ENCODE assay signal across 8 cellular contexts in the genomic region with DNA sequence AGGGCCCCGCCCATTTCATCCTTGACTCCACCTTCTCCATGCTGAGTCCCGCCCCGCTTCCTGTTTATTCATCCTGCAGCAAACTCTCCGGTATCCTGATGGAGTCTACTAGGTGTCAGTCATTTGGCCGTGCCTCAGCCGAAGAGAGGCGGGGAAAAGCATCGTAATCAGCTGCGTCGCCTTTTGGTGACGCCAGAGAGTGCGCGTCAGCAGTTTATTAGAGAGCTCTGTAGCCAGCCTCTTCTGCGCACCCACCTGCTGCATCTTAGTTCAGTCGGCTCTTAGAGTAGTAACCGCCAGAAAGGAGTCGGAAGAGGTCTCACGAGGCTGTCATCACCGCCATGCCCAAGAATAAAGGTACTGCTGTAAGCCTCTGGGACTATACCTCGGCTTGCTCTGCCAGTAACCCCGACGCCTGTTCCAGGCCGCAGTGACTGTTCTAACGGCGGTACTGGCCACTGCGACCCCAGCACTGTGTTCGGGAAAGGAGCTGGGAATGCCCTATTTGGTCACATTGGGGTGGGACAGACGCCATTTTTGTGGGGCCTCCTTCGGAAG. TPM values are rescaled to one million over a fixed set of nuclear protein-coding genes. Genes with fewer than 3 reads are reported as not detected.
DNase-seq lines count a peak whose midpoint lies in the region; ATAC-seq, FAIRE-seq and TF ChIP-seq lines count a peak whose summit lies in the region.

A gene with protein sequence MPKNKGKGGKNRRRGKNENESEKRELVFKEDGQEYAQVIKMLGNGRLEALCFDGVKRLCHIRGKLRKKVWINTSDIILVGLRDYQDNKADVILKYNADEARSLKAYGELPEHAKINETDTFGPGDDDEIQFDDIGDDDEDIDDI (plus strand): TSS at position 246 of the 558 bp plus-strand sequence. CDS start 96 bp downstream, at position 342.

- DNase-seq in COR-L47 (lab: John Stamatoyannopoulos, UW) (peak; percentile 80), H1 (ENCODE audit: low read depth in 1 of 2, low spot score in 2 of 2) (peak; percentile 63 to 78), non-pigmented ciliary epithelial cell (ENCODE audit: low read depth) (peak; percentile 75), H9 (no peak), DMS 273 treated with DMSO at 0.1 percent for 48 hours (lab: John Stamatoyannopoulos, UW) (no peak)

- no peak within 1 kb of the TSS for H2BK12ac ChIP-seq in H1 (ENCODE audit: low read depth, low read length)
- H2BK12ac ChIP-seq in H9 (ENCODE audit: insufficient read length, low read depth, low read length): no peak within 1 kb of the TSS

- CTCF ChIA-PET in H1 (lab: Charles Lee; ENCODE audit: partially characterized antibody): no interaction called here

- H3K79me2 ChIP-seq in H1 (ENCODE audit: control insufficient read depth in 1 of 2, insufficient read depth in 2 of 2, low read length in 2 of 2): peaks cover 0 to 14% of the 10 kb centered on the region in 2 experiments; a peak in 2 of 4 replicates
- no peaks in the 10 kb centered on the region for H3K79me2 ChIP-seq in H9 (ENCODE audit: insufficient read depth, low read length)

- H2BK20ac ChIP-seq in H1 (ENCODE audit: low read length): no peak within 1 kb of the TSS
- no peak within 1 kb of the TSS for H2BK20ac ChIP-seq in H9 (ENCODE audit: low read depth, low read length, poor library complexity, severe bottlenecking)

- H2AFZ ChIP-seq in H1 (ENCODE audit: low read length): peak within 1 kb of the TSS; percentile 85
- H2AFZ ChIP-seq in H9 (ENCODE audit: low read length): no peak within 1 kb of the TSS

- H3K4me3 Mint-ChIP-seq in T-helper 1 cell treated with Interleukin-12 subunit alpha and Interleukin-12 subunit beta and Interleukin-4 antibody, amounts not matched to agents 30 μg/mL and 1 μg/mL, for 36 hours: peak within 1 kb of the TSS; percentile 91
- no peak within 1 kb of the TSS for H3K4me3 Mint-ChIP-seq in H9

- ATAC-seq in HG03045 (IDR thresholded peaks at IDR 0.05; ENCODE audit: unreplicated experiment) (peak; percentile 98), HG02763 (IDR thresholded peaks at IDR 0.05; ENCODE audit: unreplicated experiment) (no peak)

- peak within 1 kb of the TSS; percentile 96 for H3K27ac Mint-ChIP-seq in T-helper 1 cell treated with Interleukin-12 subunit alpha and Interleukin-12 subunit beta and Interleukin-4 antibody, amounts not matched to agents 30 μg/mL and 1 μg/mL, for 36 hours
- H3K27ac Mint-ChIP-seq in H9: no peak within 1 kb of the TSS

- H2BK15ac ChIP-seq in H1 (ENCODE audit: low read length) (no peak within 1 kb of the TSS), H9 (ENCODE audit: low read depth, low read length) (no peak within 1 kb of the TSS)

- 2% methylated on average over 25 of the region's 29 CpGs; no CpG with 5 or more reads in 1 of the 2 experiments for WGBS in H1 (ENCODE audit: extremely low coverage in 1 of 2, insufficient coverage in 1 of 2, insufficient read length in 1 of 2, insufficient replicate concordance in 2 of 2, low coverage in 1 of 2, low lambda C conversion rate in 2 of 2, missing lambda C conversion rate in 1 of 2), 2 experiments
- WGBS in H9 (ENCODE audit: extremely low coverage, insufficient read length, low lambda C conversion rate): no CpG with 5 or more reads among the region's 29 CpGs

- no peaks in the 10 kb centered on the region for H3K23me2 ChIP-seq in H1 (ENCODE audit: low read depth, low read length)
- no peaks in the 10 kb centered on the region for H3K23me2 ChIP-seq in H9 (ENCODE audit: insufficient read length, low read depth, low read length, poor library complexity, severe bottlenecking)

- no peak for TF ChIP-seq EP300 in H1 (IDR thresholded peaks at IDR 0.05; ENCODE audit: borderline replicate concordance in 1 of 2, low read depth in 2 of 2, low read length in 2 of 2)

- H3K9me3 ChIP-seq in H1 (ENCODE audit: insufficient read depth in 2 of 2, low read depth in 1 of 2, low read length in 1 of 2) (no peaks in the 10 kb centered on the region), H9 (ENCODE audit: control insufficient read depth, low read depth, low read length) (no peaks in the 10 kb centered on the region)

- no peaks in the 10 kb centered on the region for H3K79me1 ChIP-seq in H1 (ENCODE audit: low read depth, low read length)
- H3K79me1 ChIP-seq in H9 (ENCODE audit: insufficient read depth, low read depth, low read length, poor library complexity, severe bottlenecking): no peaks in the 10 kb centered on the region

- H3K18ac ChIP-seq in H1 (ENCODE audit: extremely low read depth, low read length) (no peak within 1 kb of the TSS), H9 (ENCODE audit: insufficient read length, low read depth, low read length) (no peak within 1 kb of the TSS)

- H3K9ac ChIP-seq in H1 (replicated peaks in 1 of 4; ENCODE audit: extremely low read depth in 1 of 4, low read depth in 3 of 4, low read length in 3 of 4) (peak within 1 kb of the TSS; percentile 62 to 93 (median 86)), H9 (ENCODE audit: extremely low read depth, insufficient read length, low read length) (no peak within 1 kb of the TSS)

- H3K14ac ChIP-seq in H1 (ENCODE audit: insufficient read length) (no peak within 1 kb of the TSS), H9 (ENCODE audit: insufficient read depth, low read length) (no peak within 1 kb of the TSS)

- H2BK120ac ChIP-seq in H1 (replicated peaks; ENCODE audit: low read depth, low read length) (no peak within 1 kb of the TSS), H9 (ENCODE audit: low read depth, low read length, poor library complexity, severe bottlenecking) (no peak within 1 kb of the TSS)

- peaks cover 22% of the 10 kb centered on the region for H3K4me1 Mint-ChIP-seq in T-helper 1 cell treated with Interleukin-12 subunit alpha and Interleukin-12 subunit beta and Interleukin-4 antibody, amounts not matched to agents 30 μg/mL and 1 μg/mL, for 36 hours (ENCODE audit: low read depth)
- H3K4me1 Mint-ChIP-seq in H9: no peaks in the 10 kb centered on the region

- H3K4me1 ChIP-seq in H1 (replicated peaks in 1 of 4; ENCODE audit: control insufficient read depth in 3 of 4, insufficient read depth in 4 of 4, low read length in 3 of 4) (no peaks in the 10 kb centered on the region), H9 (ENCODE audit: insufficient read depth, low read length) (no peaks in the 10 kb centered on the region)

- H4K5ac ChIP-seq in H1 (ENCODE audit: insufficient read length, low read depth, low read length) (no peak within 1 kb of the TSS), H9 (ENCODE audit: insufficient read length, low read depth, low read length) (no peak within 1 kb of the TSS)

- H3K23ac ChIP-seq in H1 (ENCODE audit: insufficient read length) (no peak within 1 kb of the TSS), H9 (ENCODE audit: insufficient read length, low read depth, low read length) (no peak within 1 kb of the TSS)

- H3K9me3 Mint-ChIP-seq in T-helper 1 cell treated with Interleukin-12 subunit alpha and Interleukin-12 subunit beta and Interleukin-4 antibody, amounts not matched to agents 30 μg/mL and 1 μg/mL, for 36 hours: peaks cover 8% of the 10 kb centered on the region
- H3K9me3 Mint-ChIP-seq in H9: no peaks in the 10 kb centered on the region

- no peaks in the 10 kb centered on the region for H3K27me3 Mint-ChIP-seq in T-helper 1 cell treated with Interleukin-12 subunit alpha and Interleukin-12 subunit beta and Interleukin-4 antibody, amounts not matched to agents 30 μg/mL and 1 μg/mL, for 36 hours (ENCODE audit: low read depth)
- H3K27me3 Mint-ChIP-seq in H9 (ENCODE audit: low read depth): no peaks in the 10 kb centered on the region

- H2AK5ac ChIP-seq in H1 (ENCODE audit: low read depth, low read length) (no peak within 1 kb of the TSS), H9 (ENCODE audit: insufficient read length, low read length) (no peak within 1 kb of the TSS)

- peak within 1 kb of the TSS; percentile 76 to 97 (median 87) for H3K4me3 ChIP-seq in H1 (ENCODE audit: extremely low read depth in 1 of 4, insufficient read depth in 2 of 4, low read depth in 3 of 4, low read length in 4 of 4)

- H3K36me3 ChIP-seq in H1 (ENCODE audit: control insufficient read depth in 2 of 4, insufficient read depth in 4 of 4, low read length in 3 of 4): no peaks in the 10 kb centered on the region; a peak in 1 of 8 replicates

- FAIRE-seq in H1 (lab: Jason Lieb, UNC): peak; percentile 78

- H3K4ac ChIP-seq in H1 (replicated peaks; ENCODE audit: insufficient read length, low read depth, low read length) (no peak within 1 kb of the TSS), H9 (ENCODE audit: low read depth, low read length) (no peak within 1 kb of the TSS)

- POLR2A ChIA-PET in H1 (lab: Charles Lee; ENCODE audit: partially characterized antibody): interaction anchor here (0.7 to 1.5 kb wide), 3 partner anchors 11 to 14 kb away, joined by 3 to 4 read pairs (median 3); no protein-coding TSS in a partner anchor

- H3K27me3 ChIP-seq in H1 (replicated peaks in 1 of 4; ENCODE audit: control insufficient read depth in 3 of 4, extremely low read depth in 1 of 4, insufficient read depth in 3 of 4, low read length in 3 of 4): no peaks in the 10 kb centered on the region
- H3K27me3 ChIP-seq in H9 (ENCODE audit: insufficient read depth, low read length): no peaks in the 10 kb centered on the region

- no peak within 1 kb of the TSS for H3K56ac ChIP-seq in H1 (replicated peaks; ENCODE audit: insufficient read length, low read depth, low read length)
- H3K56ac ChIP-seq in H9 (ENCODE audit: insufficient read length, low read depth, low read length): no peak within 1 kb of the TSS

- H3K4me2 ChIP-seq in H1 (ENCODE audit: insufficient read depth in 1 of 2, low read depth in 2 of 2, low read length in 2 of 2): peak within 1 kb of the TSS; percentile 54 to 65
- no peak within 1 kb of the TSS for H3K4me2 ChIP-seq in H9 (ENCODE audit: insufficient read depth, insufficient read length, low read length)

- H4K91ac ChIP-seq in H1 (replicated peaks; ENCODE audit: insufficient read length, low read length) (peak within 1 kb of the TSS; percentile 30), H9 (ENCODE audit: insufficient read length, low read depth, low read length) (no peak within 1 kb of the TSS)

- peaks cover 13% of the 10 kb centered on the region for H3K36me3 Mint-ChIP-seq in T-helper 1 cell treated with Interleukin-12 subunit alpha and Interleukin-12 subunit beta and Interleukin-4 antibody, amounts not matched to agents 30 μg/mL and 1 μg/mL, for 36 hours (ENCODE audit: low read depth)
- no peaks in the 10 kb centered on the region for H3K36me3 Mint-ChIP-seq in H9 (ENCODE audit: insufficient read depth in 1 of 3, low read depth in 3 of 3)

- no peak for TF ChIP-seq CTCF in H1 (IDR thresholded peaks at IDR 0.05; ENCODE audit: control extremely low read depth in 1 of 3, insufficient read depth in 1 of 3, low read depth in 1 of 3, low read length in 3 of 3)
- TF ChIP-seq CTCF in H9 (conservative IDR thresholded peaks at IDR 0.05): no peak

- H3K27ac ChIP-seq in H1 (ENCODE audit: low read depth, low read length) (peak within 1 kb of the TSS; percentile 93), H9 (ENCODE audit: insufficient read length, low read depth, low read length) (no peak within 1 kb of the TSS)

- H4K8ac ChIP-seq in H1 (ENCODE audit: extremely low read depth, insufficient read depth, low read length): peak within 1 kb of the TSS; percentile 96; the same call in 1 of the 2 replicates
- no peak within 1 kb of the TSS for H4K8ac ChIP-seq in H9 (replicated peaks; ENCODE audit: insufficient read length, low read depth, low read length)

- no peak for TF ChIP-seq RAD21 in H1 (IDR thresholded peaks at IDR 0.05 in 1 of 2, conservative IDR thresholded peaks at IDR 0.05 in 1 of 2; ENCODE audit: low read depth in 2 of 2, low read length in 2 of 2)

- peak; percentile 77 to 92 for TF ChIP-seq POLR2A in H1 (IDR thresholded peaks at IDR 0.05; ENCODE audit: control extremely low read depth in 1 of 2, low read depth in 2 of 2, low read length in 2 of 2)

- no peak within 1 kb of the TSS for H3T11ph ChIP-seq in H9 (ENCODE audit: low read length)

- H2BK5ac ChIP-seq in H1 (ENCODE audit: low read depth, low read length): peak within 1 kb of the TSS; percentile 4; the same call in 1 of the 2 replicates
- no peak within 1 kb of the TSS for H2BK5ac ChIP-seq in H9 (ENCODE audit: insufficient read length, low read length)

- H4K20me1 ChIP-seq in H1 (replicated peaks in 1 of 2; ENCODE audit: control insufficient read depth in 1 of 2, insufficient read depth in 2 of 2, low read length in 2 of 2) (no peaks in the 10 kb centered on the region), H9 (ENCODE audit: control insufficient read depth, insufficient read depth, insufficient read length) (no peaks in the 10 kb centered on the region)

RNA-seq across cellular contexts. Expression of the gene that starts here (rescaled TPM):
- total RNA-seq in H1 (2021; fragmentation: NEBNext Ultra II Directional; extraction: Animal tissue kit (Norgen Biotek cat#: 25700)): 34.1 and 37.7 TPM in 2 replicates
- 4.0 and 8.8 TPM in 2 replicates for polyA plus RNA-seq in H1 (2011; rRNA removed)
- 16.9 TPM for polyA plus RNA-seq in H1 (2011; cell fraction: cytosol; rRNA removed)
- polyA plus RNA-seq in H1 (2011; cell fraction: nucleus; rRNA removed): 0.87 TPM
- 18.9 to 37.3 TPM (median 21.1 TPM) in 4 replicates for polyA plus RNA-seq in H1 (2012, experiment 1 of 2)
- 8.4 TPM for polyA plus RNA-seq in H1 (2012, experiment 2 of 2)
- polyA plus RNA-seq in H1 (2013, experiment 1 of 2): 25.4 TPM
- 24.6 TPM for polyA plus RNA-seq in H1 (2013, experiment 2 of 2)
- polyA minus RNA-seq in H1 (2011; rRNA and poly(A)+ RNA removed): 2.4 and 2.6 TPM in 2 replicates
- polyA minus RNA-seq in H1 (2011; cell fraction: cytosol; rRNA and poly(A)+ RNA removed): 4.9 TPM
- 2.0 TPM for polyA minus RNA-seq in H1 (2011; cell fraction: nucleus; rRNA and poly(A)+ RNA removed)
- total RNA-seq in H9 (2021): not detected in 2 replicates

Comparison
In these comparisons a context has a peak if more than half of its experiments do, and no peak if none do; other contexts are left out.
1. DNase-seq: peak in COR-L47 (single experiment), H1 (2 of 2) and non-pigmented ciliary epithelial cell (single experiment); none in H9 (single experiment) and DMS 273 treated with DMSO at 0.1 percent for 48 hours (single experiment).